Comparison of ENCODE assay signal across 1 cellular context in the genomic region with DNA sequence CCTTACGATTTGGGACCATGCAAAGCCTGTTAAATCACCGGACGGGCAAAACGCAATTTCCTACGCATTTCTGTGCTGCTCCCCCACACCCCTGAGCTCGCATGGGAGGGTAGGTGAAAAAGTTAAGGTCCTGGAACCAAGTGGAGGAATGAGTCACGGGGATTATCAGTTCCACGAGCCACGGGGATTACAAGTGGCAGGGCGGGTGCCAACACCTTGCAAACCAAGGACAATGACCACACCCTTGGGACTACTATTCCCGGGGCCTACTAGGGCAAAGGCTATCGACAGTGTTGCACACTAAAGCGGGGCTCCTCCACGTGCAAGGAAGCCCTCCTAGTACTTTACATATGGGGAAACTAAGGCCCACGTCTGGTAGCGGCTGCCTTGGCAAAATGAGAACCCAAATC.
TF ChIP-seq lines count a peak whose summit lies in the region.

No MANE protein-coding gene starts in this region.

TF ChIP-seq in H1, 55 proteins besides CTCF, POLR2A, EP300 and RAD21:
- TF ChIP-seq, protein P1, sequence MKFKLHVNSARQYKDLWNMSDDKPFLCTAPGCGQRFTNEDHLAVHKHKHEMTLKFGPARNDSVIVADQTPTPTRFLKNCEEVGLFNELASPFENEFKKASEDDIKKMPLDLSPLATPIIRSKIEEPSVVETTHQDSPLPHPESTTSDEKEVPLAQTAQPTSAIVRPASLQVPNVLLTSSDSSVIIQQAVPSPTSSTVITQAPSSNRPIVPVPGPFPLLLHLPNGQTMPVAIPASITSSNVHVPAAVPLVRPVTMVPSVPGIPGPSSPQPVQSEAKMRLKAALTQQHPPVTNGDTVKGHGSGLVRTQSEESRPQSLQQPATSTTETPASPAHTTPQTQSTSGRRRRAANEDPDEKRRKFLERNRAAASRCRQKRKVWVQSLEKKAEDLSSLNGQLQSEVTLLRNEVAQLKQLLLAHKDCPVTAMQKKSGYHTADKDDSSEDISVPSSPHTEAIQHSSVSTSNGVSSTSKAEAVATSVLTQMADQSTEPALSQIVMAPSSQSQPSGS (IDR thresholded peaks at IDR 0.05; ENCODE audit: low read length) = no peak
- TF ChIP-seq KDM5A (IDR thresholded peaks at IDR 0.05; ENCODE audit: low read length) = no peak
- no peak for TF ChIP-seq TAF1 (IDR thresholded peaks at IDR 0.05; ENCODE audit: low read depth, low read length)
- TF ChIP-seq RFX5 (IDR thresholded peaks at IDR 0.05; ENCODE audit: borderline replicate concordance, low read depth, low read length) = no peak
- TF ChIP-seq SIN3A (conservative IDR thresholded peaks at IDR 0.05 in 1 of 2, IDR thresholded peaks at IDR 0.05 in 1 of 2; ENCODE audit: low read depth in 1 of 2, low read length in 2 of 2) = no peak
- no peak for TF ChIP-seq JUND (IDR thresholded peaks at IDR 0.05; ENCODE audit: low read length)
- TF ChIP-seq PHF8 (conservative IDR thresholded peaks at IDR 0.05; ENCODE audit: low read depth, low read length) = no peak
- no peak for TF ChIP-seq RBBP5 (IDR thresholded peaks at IDR 0.05; ENCODE audit: borderline replicate concordance, low read depth, low read length)
- no peak for TF ChIP-seq HDAC6 (IDR thresholded peaks at IDR 0.05; ENCODE audit: low read depth, low read length)
- no peak for TF ChIP-seq FOSL1 (IDR thresholded peaks at IDR 0.05; ENCODE audit: insufficient read depth, low read depth, low read length)
- no peak for TF ChIP-seq MAFK (IDR thresholded peaks at IDR 0.05; ENCODE audit: low read depth, low read length)
- no peak for TF ChIP-seq GTF2F1 (IDR thresholded peaks at IDR 0.05; ENCODE audit: borderline replicate concordance, low read depth, low read length)
- no peak for TF ChIP-seq TBP (IDR thresholded peaks at IDR 0.05; ENCODE audit: low read depth, low read length)
